Comparison of ENCODE assay signal across 2 cellular contexts in genomic region chr9:127853312-127854168, GRCh38.
A peak's percentile ranks its signal among the peaks of the same experiment; 100 is the strongest.
TF ChIP-seq lines count a peak whose summit lies in the region.

No MANE protein-coding gene starts in this region.

TF ChIP-seq in GM12878, 131 proteins besides CTCF, POLR2A, EP300 and RAD21:
- TF ChIP-seq ATF3 (IDR thresholded peaks at IDR 0.05; ENCODE audit: borderline replicate concordance, extremely low read depth, low read depth, low read length) (no peak), SMARCA5 (IDR thresholded peaks at IDR 0.05) (peak; percentile 70; the same call in 1 of the 2 replicates)

TF ChIP-seq in liver, 16 proteins besides CTCF, POLR2A, EP300 and RAD21:
- no peak for TF ChIP-seq GABPA (IDR thresholded peaks at IDR 0.05 in 1 of 2, conservative IDR thresholded peaks at IDR 0.05 in 1 of 2)
- TF ChIP-seq HNF4A (conservative IDR thresholded peaks at IDR 0.05) = no peak
- TF ChIP-seq YY1 (IDR thresholded peaks at IDR 0.05) = no peak
- TF ChIP-seq ATF3 (IDR thresholded peaks at IDR 0.05) = no peak
- TF ChIP-seq TAF1 (conservative IDR thresholded peaks at IDR 0.05) = no peak
- TF ChIP-seq RXRA (IDR thresholded peaks at IDR 0.05) = no peak
- TF ChIP-seq HNF4G (IDR thresholded peaks at IDR 0.05) = no peak
- no peak for TF ChIP-seq JUND (IDR thresholded peaks at IDR 0.05)
- TF ChIP-seq EGR1 (IDR thresholded peaks at IDR 0.05; ENCODE audit: low read depth in 2 of 2) = no peak
- no peak for TF ChIP-seq FOXA1 (IDR thresholded peaks at IDR 0.05)
TF ChIP-seq in liver: peak in this region for 0.
